Comparison of ENCODE assay signal across 8 cellular contexts in genomic region chr1:11681071-11681771, GRCh38. TPM values are rescaled to one million over a fixed set of nuclear protein-coding genes. Genes with fewer than 3 reads are reported as not detected.
DNase-seq lines count a peak whose midpoint lies in the region; ATAC-seq, FAIRE-seq and TF ChIP-seq lines count a peak whose summit lies in the region.

MAD2L2 (minus strand) TSS chr1:11681148; CDS start chr1:11680601, 547 bp downstream.

- peak within 1 kb of the TSS; percentile 95 for H3K4me2 ChIP-seq in fibroblast of lung (ENCODE audit: extremely low read depth, insufficient read depth, low read length)

- H3K9me3 Mint-ChIP-seq in activated T-helper 1 cell treated with anti-CD3 and anti-CD28 coated beads, Interleukin-12 subunit alpha, Interleukin-12 subunit beta, Interleukin-2, Interleukin-4 antibody, amounts not matched to agents 30 ng/mL and 10 ng/mL and 1 ng/mL, durations not matched to agents 14 hours and 24 hours and 36 hours: no peaks in the 10 kb centered on the region
- H3K9me3 Mint-ChIP-seq in naive thymus-derived CD8-positive, alpha-beta T cell: no peaks in the 10 kb centered on the region
- H3K9me3 Mint-ChIP-seq in stimulated activated memory B cell treated with anti-CD40 and anti-IgM and Interleukin-4, amounts not matched to agents 10 μg/mL and 1 μg/mL and 100 μg/mL, for 72 hours: no peaks in the 10 kb centered on the region

- H3K4me1 Mint-ChIP-seq in activated T-helper 1 cell treated with anti-CD3 and anti-CD28 coated beads, Interleukin-12 subunit alpha, Interleukin-12 subunit beta, Interleukin-2, Interleukin-4 antibody, amounts not matched to agents 30 ng/mL and 10 ng/mL and 1 ng/mL, durations not matched to agents 14 hours and 24 hours and 36 hours (ENCODE audit: low read depth): peaks cover 18% of the 10 kb centered on the region
- H3K4me1 Mint-ChIP-seq in naive thymus-derived CD8-positive, alpha-beta T cell: peaks cover 4 to 25% (median 16%) of the 10 kb centered on the region in 4 donors
- peaks cover 36% of the 10 kb centered on the region for H3K4me1 Mint-ChIP-seq in stimulated activated memory B cell treated with anti-CD40 and anti-IgM and Interleukin-4, amounts not matched to agents 10 μg/mL and 1 μg/mL and 100 μg/mL, for 72 hours

- H3K36me3 Mint-ChIP-seq in activated T-helper 1 cell treated with anti-CD3 and anti-CD28 coated beads, Interleukin-12 subunit alpha, Interleukin-12 subunit beta, Interleukin-2, Interleukin-4 antibody, amounts not matched to agents 30 ng/mL and 10 ng/mL and 1 ng/mL, durations not matched to agents 14 hours and 24 hours and 36 hours (ENCODE audit: low read depth): no peaks in the 10 kb centered on the region
- H3K36me3 Mint-ChIP-seq in naive thymus-derived CD8-positive, alpha-beta T cell: peaks cover 0 to 8% (median 0%) of the 10 kb centered on the region in 3 donors
- no peaks in the 10 kb centered on the region for H3K36me3 Mint-ChIP-seq in stimulated activated memory B cell treated with anti-CD40 and anti-IgM and Interleukin-4, amounts not matched to agents 10 μg/mL and 1 μg/mL and 100 μg/mL, for 72 hours

- H3K4me3 Mint-ChIP-seq in activated T-helper 1 cell treated with anti-CD3 and anti-CD28 coated beads, Interleukin-12 subunit alpha, Interleukin-12 subunit beta, Interleukin-2, Interleukin-4 antibody, amounts not matched to agents 30 ng/mL and 10 ng/mL and 1 ng/mL, durations not matched to agents 14 hours and 24 hours and 36 hours: peak within 1 kb of the TSS; percentile 87
- H3K4me3 Mint-ChIP-seq in naive thymus-derived CD8-positive, alpha-beta T cell: peak within 1 kb of the TSS; percentile 85 to 99 (median 92)
- H3K4me3 Mint-ChIP-seq in stimulated activated memory B cell treated with anti-CD40 and anti-IgM and Interleukin-4, amounts not matched to agents 10 μg/mL and 1 μg/mL and 100 μg/mL, for 72 hours: peak within 1 kb of the TSS; percentile 94

- POLR2A ChIA-PET in naive thymus-derived CD8-positive, alpha-beta T cell (lab: Charles Lee): interaction anchor here (0.9 to 3.8 kb wide), 7 partner anchors 9 to 55 kb away, joined by 3 to 30 read pairs (median 4); partner anchors contain the start of genes AGTRAP and FBXO6

- H3K4me1 ChIP-seq in HUES6 (ENCODE audit: control insufficient read depth, insufficient read depth, low read length): peaks cover 43% of the 10 kb centered on the region
- peaks cover 6% of the 10 kb centered on the region for H3K4me1 ChIP-seq in fibroblast of lung (ENCODE audit: control insufficient read depth, extremely low read depth, insufficient read depth, low read length)

- H3K27ac ChIP-seq in HUES6 (ENCODE audit: low read depth, low read length): peak within 1 kb of the TSS; percentile 90
- H3K27ac ChIP-seq in fibroblast of lung (ENCODE audit: insufficient read depth, low read length): peak within 1 kb of the TSS; percentile 86

- no peaks in the 10 kb centered on the region for H3K79me2 ChIP-seq in fibroblast of lung (ENCODE audit: control insufficient read depth, insufficient read depth, low read length)

- ATAC-seq in GM21381 (IDR thresholded peaks at IDR 0.05; ENCODE audit: unreplicated experiment): peak; percentile 82
- peak; percentile 86 for ATAC-seq in naive thymus-derived CD8-positive, alpha-beta T cell
- ATAC-seq in stimulated activated memory B cell treated with anti-CD40 and anti-IgM and Interleukin-4, amounts not matched to agents 10 μg/mL and 1 μg/mL and 100 μg/mL, for 72 hours: peak; percentile 96

- intact Hi-C loops in activated T-helper 1 cell treated with anti-CD3 and anti-CD28 coated beads, Interleukin-12 subunit alpha, Interleukin-12 subunit beta, Interleukin-2, Interleukin-4 antibody, amounts not matched to agents 30 ng/mL and 10 ng/mL and 1 ng/mL, durations not matched to agents 14 hours and 24 hours and 36 hours (cut with micrococcal nuclease): loop anchor here (1.0 to 2.0 kb wide), 7 partner anchors 17 to 408 kb away; partner anchors contain the start of genes AGTRAP, FBXO2, FBXO44 and FBXO6

- DNase-seq in D721Med (ENCODE audit: insufficient read length, low spot score) (peak; percentile 70), RKO (ENCODE audit: low spot score) (peak; percentile 92), fibroblast of lung (ENCODE audit: low read depth in 2 of 2) (peak; percentile 71 to 74)
- peak; percentile 90 for DNase-seq in activated T-helper 1 cell treated with anti-CD3 and anti-CD28 coated beads, Interleukin-12 subunit alpha, Interleukin-12 subunit beta, Interleukin-2, Interleukin-4 antibody, amounts not matched to agents 30 ng/mL and 10 ng/mL and 1 ng/mL, durations not matched to agents 14 hours and 24 hours and 36 hours (ENCODE audit: low spot score)
- peak; percentile 82 to 95 (median 88) for DNase-seq in naive thymus-derived CD8-positive, alpha-beta T cell

- FAIRE-seq in D721Med (lab: Jason Lieb, UNC): no peak

- H3K9ac ChIP-seq in HUES6 (ENCODE audit: low read length) (peak within 1 kb of the TSS; percentile 95), fibroblast of lung (ENCODE audit: insufficient read depth, low read length) (peak within 1 kb of the TSS; percentile 83)

- peaks cover 34% of the 10 kb centered on the region for H3K36me3 ChIP-seq in HUES6 (ENCODE audit: control insufficient read depth, insufficient read depth, low read length)
- H3K36me3 ChIP-seq in fibroblast of lung (ENCODE audit: control insufficient read depth, insufficient read depth, low read length): no peaks in the 10 kb centered on the region

- H3K4me3 ChIP-seq in HUES6 (ENCODE audit: low read depth, low read length) (peak within 1 kb of the TSS; percentile 82), fibroblast of lung (replicated peaks in 1 of 4; ENCODE audit: control extremely low read depth in 1 of 4, insufficient read depth in 1 of 4, low read depth in 3 of 4, low read length in 4 of 4) (peak within 1 kb of the TSS; percentile 67 to 90 (median 80))

- H4K20me1 ChIP-seq in fibroblast of lung (ENCODE audit: control insufficient read depth, extremely low read depth, insufficient read depth, low read length): no peaks in the 10 kb centered on the region

- peaks cover 13% of the 10 kb centered on the region for H3K27me3 Mint-ChIP-seq in activated T-helper 1 cell treated with anti-CD3 and anti-CD28 coated beads, Interleukin-12 subunit alpha, Interleukin-12 subunit beta, Interleukin-2, Interleukin-4 antibody, amounts not matched to agents 30 ng/mL and 10 ng/mL and 1 ng/mL, durations not matched to agents 14 hours and 24 hours and 36 hours (ENCODE audit: insufficient read depth)
- peaks cover 0 to 4% (median 2%) of the 10 kb centered on the region in 5 donors for H3K27me3 Mint-ChIP-seq in naive thymus-derived CD8-positive, alpha-beta T cell
- H3K27me3 Mint-ChIP-seq in stimulated activated memory B cell treated with anti-CD40 and anti-IgM and Interleukin-4, amounts not matched to agents 10 μg/mL and 1 μg/mL and 100 μg/mL, for 72 hours: peaks cover 13% of the 10 kb centered on the region

- H3K9me3 ChIP-seq in HUES6 (ENCODE audit: control insufficient read depth, insufficient read depth, low read depth, low read length): no peaks in the 10 kb centered on the region
- no peaks in the 10 kb centered on the region for H3K9me3 ChIP-seq in fibroblast of lung (ENCODE audit: control insufficient read depth, insufficient read depth, low read depth, low read length)

- H3K27me3 ChIP-seq in HUES6 (ENCODE audit: control insufficient read depth, insufficient read depth, low read length) (no peaks in the 10 kb centered on the region), fibroblast of lung (ENCODE audit: control insufficient read depth, insufficient read depth, low read length) (peaks cover 3% of the 10 kb centered on the region)

- no peak for TF ChIP-seq CTCF in D721Med (IDR thresholded peaks at IDR 0.05; ENCODE audit: insufficient read depth, missing control alignments)
- no peak for TF ChIP-seq CTCF in fibroblast of lung (conservative IDR thresholded peaks at IDR 0.05 in 1 of 2, IDR thresholded peaks at IDR 0.05 in 1 of 2; ENCODE audit: low read depth in 1 of 2, low read length in 2 of 2)

- peak within 1 kb of the TSS; percentile 91 for H3K27ac Mint-ChIP-seq in activated T-helper 1 cell treated with anti-CD3 and anti-CD28 coated beads, Interleukin-12 subunit alpha, Interleukin-12 subunit beta, Interleukin-2, Interleukin-4 antibody, amounts not matched to agents 30 ng/mL and 10 ng/mL and 1 ng/mL, durations not matched to agents 14 hours and 24 hours and 36 hours
- H3K27ac Mint-ChIP-seq in naive thymus-derived CD8-positive, alpha-beta T cell: peak within 1 kb of the TSS; percentile 61 to 95 (median 92)
- peak within 1 kb of the TSS; percentile 79 for H3K27ac Mint-ChIP-seq in stimulated activated memory B cell treated with anti-CD40 and anti-IgM and Interleukin-4, amounts not matched to agents 10 μg/mL and 1 μg/mL and 100 μg/mL, for 72 hours

- peak within 1 kb of the TSS; percentile 93 for H2AFZ ChIP-seq in fibroblast of lung (ENCODE audit: low read length)

RNA-seq across cellular contexts. Expression of gene MAD2L2, which starts in this region (rescaled TPM):
- total RNA-seq in activated T-helper 1 cell treated with anti-CD3 and anti-CD28 coated beads, Interleukin-12 subunit alpha, Interleukin-12 subunit beta, Interleukin-2, Interleukin-4 antibody, amounts not matched to agents 30 ng/mL and 10 ng/mL and 1 ng/mL, durations not matched to agents 14 hours and 24 hours and 36 hours: 76.9 and 81.8 TPM in 2 replicates
- 43.4 and 48.9 TPM in 2 replicates for total RNA-seq in fibroblast of lung
- polyA plus RNA-seq in fibroblast of lung: 35.0 and 59.3 TPM in 2 replicates
- 41.8 and 67.1 TPM in 2 replicates for polyA plus RNA-seq in fibroblast of lung (2012)
- 37.9 and 54.5 TPM in 2 replicates for polyA minus RNA-seq in fibroblast of lung (ENCODE audit: low replicate concordance)
- 10 to 100 TPM; 19.7 to 21.3 TPM for total RNA-seq in naive thymus-derived CD8-positive, alpha-beta T cell
- 10 to 100 TPM; 52.2 to 66.1 (median 54.2) TPM for polyA plus RNA-seq in naive thymus-derived CD8-positive, alpha-beta T cell

Comparison
In these comparisons a context has a peak if more than half of its experiments do, and no peak if none do; other contexts are left out.
1. Peak in every context shown above with its lines: DNase-seq, ATAC-seq, H3K4me3 ChIP-seq and H3K27ac ChIP-seq.